ENCODE assay signal across 35 cellular contexts in genomic region chr2:39803839-39804238, GRCh38.
"Had no signal": no experiment of that assay in that cellular context is flagged by ENCODE, and none has a peak within 500 bp of the region (broad histone marks: within the 10 kb centered on the region; RNA-seq: fewer than 3 reads in every experiment).

No MANE protein-coding gene starts in this region.

- H3K27ac ChIP-seq: KMS-11 had no signal

- DNase-seq: Karpas-422, Kasumi-1, MG63, MM.1S, MV-4-11, NCI-H1048, NCI-H1092, NCI-H1092 treated with DMSO at 0.1 percent for 48 hours, NCI-H1105, NCI-H1105 treated with DMSO at 0.1 percent for 48 hours, NCI-H1417, NCI-H1417 treated with DMSO at 0.1 percent for 48 hours, NCI-H1436, NCI-H1436 treated with DMSO at 0.1 percent for 48 hours, NCI-H146, NCI-H1694, NCI-H1694 treated with DMSO at 0.1 percent for 48 hours, NCI-H187, NCI-H187 treated with DMSO at 0.1 percent for 48 hours, NCI-H1930, NCI-H2029, NCI-H2029 treated with DMSO at 0.1 percent for 48 hours, NCI-H2081, NCI-H2081 treated with DMSO at 0.1 percent for 48 hours, NCI-H2107, NCI-H2171, NCI-H2171 treated with DMSO at 0.1 percent for 48 hours, NCI-H2227 treated with DMSO at 0.1 percent for 48 hours, NCI-H226, NCI-H345, NCI-H446, NCI-H446 treated with DMSO at 0.1 percent for 48 hours, NCI-H510A, NCI-H510A treated with DMSO at 0.1 percent for 48 hours had no signal

- H3K36me3 ChIP-seq: MG63 had no signal

- H3K4me3 ChIP-seq: MG63 had no signal
